Comparison of ENCODE assay signal across 20 cellular contexts in the genomic region with DNA sequence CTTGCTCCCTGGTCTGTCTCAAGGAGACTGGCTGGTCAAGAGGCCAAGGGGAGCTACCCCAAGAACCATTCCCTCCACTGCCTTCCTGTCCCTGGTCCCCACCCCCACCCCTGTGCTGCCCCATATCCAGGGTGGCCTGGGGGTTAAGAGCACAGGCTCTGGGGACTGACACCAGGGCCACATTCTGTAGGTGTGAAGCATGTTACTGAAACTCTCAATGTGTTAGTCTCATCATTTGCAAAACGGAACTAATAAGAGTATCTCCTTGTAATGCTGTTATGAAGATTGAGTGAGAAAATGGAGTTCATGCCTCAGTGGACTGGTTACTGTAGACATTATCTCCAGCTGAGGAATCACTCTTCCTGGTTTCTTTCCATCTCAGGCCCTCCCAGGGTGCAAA.
DNase-seq lines count a peak whose midpoint lies in the region; ATAC-seq and TF ChIP-seq lines count a peak whose summit lies in the region.
"Had no signal": no experiment of that assay in that cellular context is flagged by ENCODE, and none has a peak within 500 bp of the region (broad histone marks: within the 10 kb centered on the region; RNA-seq: fewer than 3 reads in every experiment).

No MANE protein-coding gene starts in this region.

- H3K4me2 ChIP-seq in OCI-LY3 (ENCODE audit: low read length) (peak overlapping the region; percentile 24), neuronal stem cell (ENCODE audit: insufficient read depth, low read length, poor library complexity, severe bottlenecking) (no peak overlapping the region)
- H3K4me2 ChIP-seq: A549; BLaER1 treated with 17β-estradiol and CSF1 and Interleukin-3, amounts not matched to agents 10 nM and 100 nM had no signal

- H3K18ac ChIP-seq in neuronal stem cell (ENCODE audit: low read length): peak overlapping the region; percentile 2

- H3K4me3 ChIP-seq in OCI-LY3 (ENCODE audit: low read length) (no peak overlapping the region), neuronal stem cell (ENCODE audit: low read length in 2 of 2) (no peak overlapping the region)
- H3K4me3 ChIP-seq: A549; BLaER1 treated with 17β-estradiol and CSF1 and Interleukin-3, amounts not matched to agents 10 nM and 100 nM had no signal

- no peak overlapping the region for H4K91ac ChIP-seq in neuronal stem cell (ENCODE audit: low read depth, low read length, poor library complexity)

- no peak overlapping the region for H3K14ac ChIP-seq in neuronal stem cell (ENCODE audit: low read length)

- H3K9me3 ChIP-seq in OCI-LY3 (ENCODE audit: insufficient read depth, low read length) (no peaks in the 10 kb centered on the region), neuronal stem cell (replicated peaks in 1 of 2; ENCODE audit: control insufficient read depth in 2 of 2, insufficient read depth in 1 of 2, low read depth in 1 of 2, low read length in 2 of 2) (peaks cover 0 to 2% of the 10 kb centered on the region in 2 donors)
- H3K9me3 ChIP-seq: A549; BLaER1 treated with 17β-estradiol and CSF1 and Interleukin-3, amounts not matched to agents 10 nM and 100 nM; Caco-2 had no signal

- no peak overlapping the region for H2BK12ac ChIP-seq in neuronal stem cell (ENCODE audit: low read length)

- H2BK15ac ChIP-seq in neuronal stem cell (ENCODE audit: low read length): no peak overlapping the region

- ATAC-seq in GM18520 (IDR thresholded peaks at IDR 0.05; ENCODE audit: unreplicated experiment) (peak; percentile 49), HG03175 (IDR thresholded peaks at IDR 0.05; ENCODE audit: unreplicated experiment) (peak; percentile 53), GM18861 (IDR thresholded peaks at IDR 0.05; ENCODE audit: unreplicated experiment) (no peak), GM19324 (IDR thresholded peaks at IDR 0.05; ENCODE audit: low FRiP score, unreplicated experiment) (no peak)
- ATAC-seq in activated T-cell treated with anti-CD3 and anti-CD28 coated beads, Interleukin-2, amount 50 U/mL, for 4 hours: no peak
- ATAC-seq: A549; CD8-positive, alpha-beta T cell had no signal

- no peak overlapping the region for H3K27ac ChIP-seq in OCI-LY3 (ENCODE audit: low read length)
- no peak overlapping the region for H3K27ac ChIP-seq in neuronal stem cell (replicated peaks; ENCODE audit: low read length)
- H3K27ac ChIP-seq: 22Rv1; A549; BLaER1 treated with 17β-estradiol and CSF1 and Interleukin-3, amounts not matched to agents 10 nM and 100 nM; C4-2B had no signal

- H3K36me3 Mint-ChIP-seq in activated T-cell treated with anti-CD3 and anti-CD28 coated beads, Interleukin-2, amount 50 U/mL, for 4 hours (ENCODE audit: insufficient read depth): no peaks in the 10 kb centered on the region
- H3K36me3 Mint-ChIP-seq: CD8-positive, alpha-beta T cell had no signal

- no peak overlapping the region for H3K4me3 Mint-ChIP-seq in activated T-cell treated with anti-CD3 and anti-CD28 coated beads, Interleukin-2, amount 50 U/mL, for 4 hours
- H3K4me3 Mint-ChIP-seq: B cell; CD4-positive, alpha-beta T cell; CD8-positive, alpha-beta T cell had no signal

- H2AFZ ChIP-seq in OCI-LY3 (ENCODE audit: low read depth, low read length) (peak overlapping the region; percentile 30; the same call in 1 of the 2 replicates), neuronal stem cell (ENCODE audit: low read length) (no peak overlapping the region)

- H3K27me3 Mint-ChIP-seq in activated T-cell treated with anti-CD3 and anti-CD28 coated beads, Interleukin-2, amount 50 U/mL, for 4 hours (ENCODE audit: low read depth): peaks cover 12% of the 10 kb centered on the region

- H2BK120ac ChIP-seq in neuronal stem cell (ENCODE audit: low read depth, low read length): no peak overlapping the region

- H3K9me3 Mint-ChIP-seq in activated T-cell treated with anti-CD3 and anti-CD28 coated beads, Interleukin-2, amount 50 U/mL, for 4 hours: no peaks in the 10 kb centered on the region
- H3K9me3 Mint-ChIP-seq: CD4-positive, alpha-beta T cell; CD8-positive, alpha-beta T cell had no signal

- no CpG with 5 or more reads among the region's 1 CpG for WGBS in neuronal stem cell (ENCODE audit: extremely low coverage in 2 of 2, insufficient read length in 2 of 2, insufficient replicate concordance in 1 of 2), 2 donors

- no peak overlapping the region for H2BK5ac ChIP-seq in neuronal stem cell (ENCODE audit: low read length)

- TF ChIP-seq CTCF in OCI-LY3 (IDR thresholded peaks at IDR 0.05; ENCODE audit: low read depth, low read length): no peak

- H2AK5ac ChIP-seq in neuronal stem cell (ENCODE audit: low read depth, low read length): no peak overlapping the region

- H3K79me2 ChIP-seq in OCI-LY3 (ENCODE audit: low read length): no peaks in the 10 kb centered on the region

- H3K4ac ChIP-seq in neuronal stem cell (ENCODE audit: low read length): no peak overlapping the region

- H3K9ac ChIP-seq in OCI-LY3 (ENCODE audit: low read length): no peak overlapping the region
- H3K9ac ChIP-seq in neuronal stem cell (ENCODE audit: low read depth, low read length, poor library complexity): no peak overlapping the region
- H3K9ac ChIP-seq: BLaER1 treated with 17β-estradiol and CSF1 and Interleukin-3, amounts not matched to agents 10 nM and 100 nM had no signal

- no peak overlapping the region for H3K23ac ChIP-seq in neuronal stem cell (ENCODE audit: low read depth, low read length, poor library complexity)

- H3K79me1 ChIP-seq in neuronal stem cell (ENCODE audit: low read depth, low read length): no peaks in the 10 kb centered on the region

- peaks cover 41% of the 10 kb centered on the region for H3K4me1 ChIP-seq in OCI-LY3 (ENCODE audit: low read length)
- H3K4me1 ChIP-seq in neuronal stem cell (ENCODE audit: control insufficient read depth in 2 of 2, insufficient read depth in 1 of 2, low read depth in 1 of 2, low read length in 2 of 2): peaks cover 4 to 9% of the 10 kb centered on the region in 2 donors
- H3K4me1 ChIP-seq: A549, Caco-2 had no signal

- no peaks in the 10 kb centered on the region for H3K36me3 ChIP-seq in OCI-LY3 (replicated peaks; ENCODE audit: low read depth, low read length)
- H3K36me3 ChIP-seq in neuronal stem cell (replicated peaks in 1 of 2; ENCODE audit: control insufficient read depth in 2 of 2, insufficient read depth in 2 of 2, low read length in 2 of 2): no peaks in the 10 kb centered on the region
- H3K36me3 ChIP-seq: BLaER1 treated with 17β-estradiol and CSF1 and Interleukin-3, amounts not matched to agents 10 nM and 100 nM had no signal

- H4K20me1 ChIP-seq in OCI-LY3 (ENCODE audit: insufficient read depth, low read length): no peaks in the 10 kb centered on the region

- H4K8ac ChIP-seq in neuronal stem cell (ENCODE audit: low read depth, low read length): no peak overlapping the region

- H3K4me1 Mint-ChIP-seq in activated T-cell treated with anti-CD3 and anti-CD28 coated beads, Interleukin-2, amount 50 U/mL, for 4 hours (ENCODE audit: low read depth): no peaks in the 10 kb centered on the region
- H3K4me1 Mint-ChIP-seq: B cell had no signal

- no peaks in the 10 kb centered on the region for H3K27me3 ChIP-seq in OCI-LY3 (ENCODE audit: low read depth, low read length)
- peaks cover 0 to 6% (median 0%) of the 10 kb centered on the region in 3 experiments for H3K27me3 ChIP-seq in neuronal stem cell (ENCODE audit: control insufficient read depth in 3 of 3, insufficient read depth in 3 of 3, low read depth in 1 of 3, low read length in 3 of 3)
- H3K27me3 ChIP-seq: BLaER1 treated with 17β-estradiol and CSF1 and Interleukin-3, amounts not matched to agents 10 nM and 100 nM had no signal

- DNase-seq in neuronal stem cell (ENCODE audit: low spot score) (no peak), hepatic stellate cell (ENCODE audit: low spot score) (no peak)
- no peak for DNase-seq in activated T-cell treated with anti-CD3 and anti-CD28 coated beads, Interleukin-2, amount 50 U/mL, for 4 hours
- DNase-seq: AML-193; Caco-2; Calu3; CD4-positive, alpha-beta T cell; CD8-positive, alpha-beta T cell; DMS79 treated with DMSO at 0.1 percent for 48 hours; GF-D8 had no signal

Comparison
In these comparisons a context has a peak if more than half of its experiments do, and no peak if none do; other contexts are left out.
1. ATAC-seq: peak in GM18520 (single experiment) and HG03175 (single experiment); none in GM18861 (single experiment), GM19324 (single experiment) and activated T-cell treated with anti-CD3 and anti-CD28 coated beads, Interleukin-2, amount 50 U/mL, for 4 hours (0 of 2).